Comparison of ENCODE assay signal across 12 cellular contexts in the genomic region with DNA sequence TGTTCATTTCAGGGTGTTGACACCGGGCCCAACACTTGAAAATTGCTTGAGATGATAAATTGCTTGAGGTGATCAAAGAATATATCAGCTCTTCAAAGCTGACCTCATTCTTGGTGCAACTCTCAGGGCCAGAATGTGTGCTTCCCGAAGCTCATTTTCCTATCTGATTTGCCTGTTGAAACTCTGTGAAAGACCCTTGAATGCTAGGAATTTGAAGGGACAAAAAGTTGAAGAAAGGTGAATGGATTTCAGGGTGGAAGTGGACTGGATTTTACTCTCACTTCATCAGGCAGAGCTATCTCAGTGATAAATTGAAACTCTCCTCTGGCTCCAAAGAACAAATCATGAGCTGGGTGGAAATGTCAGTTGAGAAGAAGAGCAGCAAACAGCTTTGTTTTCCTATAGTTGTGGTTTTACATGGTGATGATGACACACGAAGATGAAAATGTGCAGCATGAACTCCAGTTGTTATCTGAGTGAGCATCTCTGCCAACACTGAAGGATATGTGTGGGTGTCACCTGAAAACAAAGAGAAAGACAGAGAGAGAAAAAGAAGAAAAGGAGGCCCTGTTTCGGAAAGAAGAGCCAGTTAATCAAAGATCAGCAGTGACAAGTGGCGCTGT. TPM values are rescaled to one million over a fixed set of nuclear protein-coding genes. Genes with fewer than 3 reads are reported as not detected.
DNase-seq lines count a peak whose midpoint lies in the region; ATAC-seq lines count a peak whose summit lies in the region.
"Had no signal": no experiment of that assay in that cellular context is flagged by ENCODE, and none has a peak within 500 bp of the region (broad histone marks: within the 10 kb centered on the region; RNA-seq: fewer than 3 reads in every experiment).

No MANE protein-coding gene starts in this region.

- ATAC-seq in naive thymus-derived CD8-positive, alpha-beta T cell = peak; percentile 81 to 87
- ATAC-seq in HG03025 (IDR thresholded peaks at IDR 0.05; ENCODE audit: low FRiP score, unreplicated experiment) (no peak), GM21447 (IDR thresholded peaks at IDR 0.05; ENCODE audit: unreplicated experiment) (no peak)

- H3K27ac Mint-ChIP-seq in activated naive CD8-positive, alpha-beta T cell = peak overlapping the region; percentile 99
- H3K27ac Mint-ChIP-seq in naive thymus-derived CD8-positive, alpha-beta T cell = peak overlapping the region; percentile 88 to 99 (median 96)

- H3K4me3 Mint-ChIP-seq in activated naive CD8-positive, alpha-beta T cell = peak overlapping the region; percentile 76
- peak overlapping the region; percentile 48 to 85 (median 67) for H3K4me3 Mint-ChIP-seq in naive thymus-derived CD8-positive, alpha-beta T cell

- POLR2A ChIA-PET in naive thymus-derived CD8-positive, alpha-beta T cell (lab: Charles Lee) = interaction anchor here (0.5 to 10.5 kb wide), 20 partner anchors 8 to 275 kb away, joined by 3 to 194 read pairs (median 5); a partner anchor contains a TSS

- H3K9me3 ChIP-seq in MG63 = peaks cover 7% of the 10 kb centered on the region; the same call in 1 of the 2 replicates

- no peak overlapping the region for H3K4me3 ChIP-seq in MG63

- no peaks in the 10 kb centered on the region for H3K27me3 ChIP-seq in MG63

- peaks cover 90% of the 10 kb centered on the region for H3K4me1 Mint-ChIP-seq in activated naive CD8-positive, alpha-beta T cell (ENCODE audit: low read depth)
- peaks cover 30 to 89% (median 78%) of the 10 kb centered on the region in 4 donors for H3K4me1 Mint-ChIP-seq in naive thymus-derived CD8-positive, alpha-beta T cell

- H3K36me3 ChIP-seq in MG63 = no peaks in the 10 kb centered on the region

- DNase-seq in EH (ENCODE audit: low read depth) (peak; percentile 69), MG63 (peak; percentile 9), NCI-H774 (lab: John Stamatoyannopoulos, UW) (no peak), occipital lobe (lab: John Stamatoyannopoulos, UW) (no peak)
- DNase-seq in naive thymus-derived CD8-positive, alpha-beta T cell = peak in 9 of 10 donors; percentile 7 to 90 (median 66)
- DNase-seq: GDM1, NCI-H1436, nucleus accumbens had no signal

- H3K36me3 Mint-ChIP-seq in activated naive CD8-positive, alpha-beta T cell = peaks cover 33% of the 10 kb centered on the region
- peaks cover 15 to 32% (median 32%) of the 10 kb centered on the region in 3 donors for H3K36me3 Mint-ChIP-seq in naive thymus-derived CD8-positive, alpha-beta T cell

- H3K9me3 Mint-ChIP-seq in activated naive CD8-positive, alpha-beta T cell (ENCODE audit: low read depth) = peaks cover 11% of the 10 kb centered on the region
- H3K9me3 Mint-ChIP-seq in naive thymus-derived CD8-positive, alpha-beta T cell = peaks cover 0 to 10% (median 0%) of the 10 kb centered on the region in 9 donors

- H3K27me3 Mint-ChIP-seq in activated naive CD8-positive, alpha-beta T cell = no peaks in the 10 kb centered on the region
- H3K27me3 Mint-ChIP-seq in naive thymus-derived CD8-positive, alpha-beta T cell = no peaks in the 10 kb centered on the region

RNA-seq across cellular contexts. Expression of a gene that starts 34.4 kb away (rescaled TPM):
- 0.10 TPM in 1 of 2 replicates, not detected in the other for total RNA-seq in MG63 (2014; rRNA removed; shearing (Covaris generic); ENCODE audit: low replicate concordance)
- 100 to 1,000 TPM; 128 to 133 TPM for total RNA-seq in naive thymus-derived CD8-positive, alpha-beta T cell
- polyA plus RNA-seq in naive thymus-derived CD8-positive, alpha-beta T cell = 10 to 100 TPM; 15.8 to 32.0 (median 29.3) TPM
- total RNA-seq in occipital lobe = 0.78 TPM
- total RNA-seq: bronchial epithelial cell had no signal

Comparison
In these comparisons a context has a peak if more than half of its experiments do, and no peak if none do; other contexts are left out.
1. DNase-seq: peak in EH (single experiment), MG63 (single experiment) and naive thymus-derived CD8-positive, alpha-beta T cell (9 of 10); none in NCI-H774 (single experiment) and occipital lobe (single experiment).
2. ATAC-seq: peak in naive thymus-derived CD8-positive, alpha-beta T cell (2 of 2); none in HG03025 (single experiment) and GM21447 (single experiment).
3. RNA of a gene that starts 34.4 kb away (total RNA-seq): 128 to 133 TPM in naive thymus-derived CD8-positive, alpha-beta T cell; 0.78 TPM in occipital lobe (single experiment) and 0.10 TPM in MG63; every median in the first group is over 10 times any median in the second.